13 cellular contexts compared by ENCODE assay signal in genomic region chr15:43881944-43882343, GRCh38. TPM values are rescaled to one million over a fixed set of nuclear protein-coding genes. Genes with fewer than 3 reads are reported as not detected.
DNase-seq lines count a peak whose midpoint lies in the region; ATAC-seq, FAIRE-seq and TF ChIP-seq lines count a peak whose summit lies in the region.
"Had no signal": no experiment of that assay in that cellular context is flagged by ENCODE, and none has a peak within 500 bp of the region (broad histone marks: within the 10 kb centered on the region; RNA-seq: fewer than 3 reads in every experiment).

No MANE protein-coding gene starts in this region.

- H3K79me2 ChIP-seq in SK-N-SH (ENCODE audit: insufficient read depth): no peaks in the 10 kb centered on the region

- no peak for FAIRE-seq in A549 (lab: Jason Lieb, UNC)
- FAIRE-seq: endometrium had no signal

- H2AFZ ChIP-seq in SK-N-SH (ENCODE audit: low read depth): no peak overlapping the region

- H3K9me2 ChIP-seq in SK-N-SH: no peaks in the 10 kb centered on the region

- TF ChIP-seq CTCF in A549 (IDR thresholded peaks at IDR 0.05): peak; percentile 40; the same call in 2 of the 3 replicates
- TF ChIP-seq CTCF in GM12865 (IDR thresholded peaks at IDR 0.05; ENCODE audit: insufficient read depth, low read depth, low read length, missing control alignments): peak; percentile 43
- TF ChIP-seq CTCF in SK-N-SH (IDR thresholded peaks at IDR 0.05): peak; percentile 58

- no peak overlapping the region for H3K4me3 ChIP-seq in A549
- H3K4me3 ChIP-seq in GM12865 (ENCODE audit: low read depth, low read length): no peak overlapping the region
- H3K4me3 ChIP-seq in SK-N-SH (ENCODE audit: low read depth in 2 of 2, low read length in 1 of 2): no peak overlapping the region
- no peak overlapping the region for H3K4me3 ChIP-seq in right cardiac atrium (ENCODE audit: low read length)
- H3K4me3 ChIP-seq: suprapubic skin had no signal

- H3K9ac ChIP-seq in SK-N-SH: no peak overlapping the region

- intact Hi-C loops in right cardiac atrium (cut with DNase I): no loop called here

- no peaks in the 10 kb centered on the region for H3K27me3 ChIP-seq in SK-N-SH (ENCODE audit: insufficient read depth)
- H3K27me3 ChIP-seq in right cardiac atrium (ENCODE audit: control insufficient read depth, insufficient read depth): no peaks in the 10 kb centered on the region
- H3K27me3 ChIP-seq: suprapubic skin had no signal

- TF ChIP-seq POLR2A in A549 (IDR thresholded peaks at IDR 0.05; ENCODE audit: low read length): no peak

- no peaks in the 10 kb centered on the region for H4K20me1 ChIP-seq in SK-N-SH (ENCODE audit: insufficient read depth)

- POLR2A ChIA-PET in A549 (lab: Yijun Ruan, JAX): no interaction called here
- POLR2A ChIA-PET in SK-N-SH (lab: Yijun Ruan, JAX): no interaction called here

- no peak for DNase-seq in A549 (ENCODE audit: low read depth in 1 of 2, low spot score in 1 of 2)
- peak; percentile 16 for DNase-seq in GM12865 (ENCODE audit: low read depth)
- no peak for DNase-seq in SK-N-SH
- DNase-seq in right cardiac atrium: no peak
- DNase-seq in stimulated activated CD4-positive, alpha-beta T cell treated with anti-CD3 and anti-CD28 coated beads, Interleukin-1b, Interleukin-23, amount 100 ng/mL, for 48 hours: no peak
- DNase-seq in T-helper 9 cell: no peak
- DNase-seq in AG20443 (ENCODE audit: low spot score): no peak
- DNase-seq: NCI-H1092 treated with DMSO at 0.1 percent for 48 hours; stimulated activated CD4-positive, alpha-beta T cell treated with anti-CD3 and anti-CD28 coated beads, Interleukin-15, amount 100 ng/mL, for 24 hours; T-cell had no signal

- no peaks in the 10 kb centered on the region for H3K9me3 ChIP-seq in A549
- H3K9me3 ChIP-seq in SK-N-SH: no peaks in the 10 kb centered on the region
- no peaks in the 10 kb centered on the region for H3K9me3 ChIP-seq in right cardiac atrium (ENCODE audit: control insufficient read depth, low read length)
- H3K9me3 ChIP-seq: suprapubic skin had no signal

- H3K4me1 ChIP-seq in A549 (no peaks in the 10 kb centered on the region), SK-N-SH (ENCODE audit: control insufficient read depth in 1 of 2, insufficient read depth in 2 of 2, low read depth in 1 of 2, low read length in 1 of 2) (peaks cover 0 to 3% of the 10 kb centered on the region in 2 experiments; a peak in 1 of 4 replicates), right cardiac atrium (ENCODE audit: control insufficient read depth, insufficient read depth, low read length) (peaks cover 6% of the 10 kb centered on the region)
- H3K4me1 ChIP-seq: suprapubic skin had no signal

- CTCF ChIA-PET in A549 (lab: Yijun Ruan, JAX) (interaction anchor here (0.6 to 2.6 kb wide), 17 partner anchors 8 to 349 kb away, joined by 3 to 11 read pairs (median 4); no protein-coding TSS in a partner anchor), SK-N-SH (lab: Yijun Ruan, JAX) (interaction anchor here (0.8 to 4.5 kb wide), 8 partner anchors 10 to 339 kb away, joined by 3 to 27 read pairs (median 3); partner anchors contain the start of gene MFAP1)

- no peak overlapping the region for H3K4me2 ChIP-seq in A549
- H3K4me2 ChIP-seq in SK-N-SH: no peak overlapping the region

- ATAC-seq in A549: peak in 1 of 2 experiments; percentile 69; a peak in 3 of 6 replicates
- ATAC-seq in right cardiac atrium: no peak
- ATAC-seq in HG02759 (IDR thresholded peaks at IDR 0.05; ENCODE audit: unreplicated experiment): no peak
- ATAC-seq: T-cell had no signal

- no peak overlapping the region for H3K27ac ChIP-seq in A549
- H3K27ac ChIP-seq in SK-N-SH (ENCODE audit: low read depth in 2 of 2, low read length in 1 of 2): no peak overlapping the region
- H3K27ac ChIP-seq in right cardiac atrium (ENCODE audit: low read length): peak overlapping the region; percentile 83
- H3K27ac ChIP-seq: suprapubic skin had no signal

- peaks cover 32 to 67% of the 10 kb centered on the region in 2 experiments for H3K36me3 ChIP-seq in SK-N-SH (replicated peaks in 1 of 2; ENCODE audit: control insufficient read depth in 1 of 2, insufficient read depth in 2 of 2, low read length in 1 of 2)

- 85% methylated on average over 7 of the region's 7 CpGs for WGBS in A549 (ENCODE audit: missing lambda C conversion rate)
- WGBS in SK-N-SH (ENCODE audit: low lambda C conversion rate): 91% methylated on average over 6 of the region's 7 CpGs
- WGBS in right cardiac atrium: 84% methylated on average over 7 of the region's 7 CpGs

- TF ChIP-seq RAD21 in A549 (conservative IDR thresholded peaks at IDR 0.05 in 1 of 2, IDR thresholded peaks at IDR 0.05 in 1 of 2) (0 out of 5 replicates have a peak, but pooled peaks of 1 of the 2 experiments have one; percentile 12), SK-N-SH (IDR thresholded peaks at IDR 0.05; ENCODE audit: low read length) (peak; percentile 26; the same call in 1 of the 2 replicates)

- TF ChIP-seq EP300 in A549 (IDR thresholded peaks at IDR 0.05): no peak
- no peak for TF ChIP-seq EP300 in SK-N-SH (IDR thresholded peaks at IDR 0.05; ENCODE audit: borderline replicate concordance in 1 of 2, low read depth in 1 of 2, low read length in 1 of 2)

- peaks cover 2% of the 10 kb centered on the region for H3F3A ChIP-seq in SK-N-SH (replicated peaks; ENCODE audit: insufficient read depth)

TF ChIP-seq in A549, 52 proteins besides CTCF, POLR2A, EP300 and RAD21:
- TF ChIP-seq ESRRA (IDR thresholded peaks at IDR 0.05; ENCODE audit: borderline replicate concordance, low read length): no peak
- TF ChIP-seq CHD4 (IDR thresholded peaks at IDR 0.05; ENCODE audit: borderline replicate concordance): no peak
- TF ChIP-seq SMC3 (IDR thresholded peaks at IDR 0.05): 0 out of 3 replicates have a peak, but pooled peaks have one; percentile 12

TF ChIP-seq in SK-N-SH, 30 proteins besides CTCF, POLR2A, EP300 and RAD21:
- TF ChIP-seq RXRA (IDR thresholded peaks at IDR 0.05; ENCODE audit: borderline replicate concordance, low read depth) (no peak), MXI1 (IDR thresholded peaks at IDR 0.05; ENCODE audit: low read depth, low read length) (no peak), FOXM1 (IDR thresholded peaks at IDR 0.05; ENCODE audit: low read depth) (no peak), JUND (IDR thresholded peaks at IDR 0.05) (no peak), PBX3 (IDR thresholded peaks at IDR 0.05) (no peak), MEF2A (IDR thresholded peaks at IDR 0.05; ENCODE audit: borderline replicate concordance, low read depth) (no peak), ELF1 (IDR thresholded peaks at IDR 0.05) (no peak), TCF12 (IDR thresholded peaks at IDR 0.05) (no peak), RCOR1 (IDR thresholded peaks at IDR 0.05; ENCODE audit: low read length) (no peak), EZH2phosphoT487 (IDR thresholded peaks at IDR 0.05; ENCODE audit: borderline replicate concordance, low read depth) (no peak)

RNA-seq across cellular contexts. Expression of gene WDR76, which starts 55.1 kb away (rescaled TPM):
- polyA plus RNA-seq in A549 (2011; rRNA removed) (9.3 and 12.1 TPM in 2 replicates), A549 (2017; fragmentation: RNase III; extraction: RNeasy Plus Mini Kit Qiagen cat#74134 plus additional on column Dnase treatment) (15.6 to 18.1 TPM (median 17.5 TPM) in 3 replicates), SK-N-SH (2012; rRNA removed) (1.8 TPM in 2 replicates), right cardiac atrium (0.97 TPM)
- 3.1 and 3.9 TPM in 2 replicates for polyA plus RNA-seq in A549 (2012; cell fraction: cytosol; rRNA removed)
- polyA plus RNA-seq in A549 (2012; cell fraction: nucleus; rRNA removed): 1.9 and 3.4 TPM in 2 replicates
- 7.6 and 8.5 TPM in 2 replicates for polyA minus RNA-seq in A549 (2011; rRNA and poly(A)+ RNA removed)
- polyA plus RNA-seq in SK-N-SH (2012; cell fraction: cytosol; rRNA removed): 2.6 and 2.9 TPM in 2 replicates
- 1.2 and 2.2 TPM in 2 replicates for polyA plus RNA-seq in SK-N-SH (2012; cell fraction: nucleus; rRNA removed)
- total RNA-seq in right cardiac atrium: 1 to 10 TPM; 2.9 to 3.4 (median 3.0) TPM

RNA-seq across cellular contexts. Expression of gene MFAP1, which starts 57.5 kb away (rescaled TPM):
- polyA plus RNA-seq in A549 (2011; rRNA removed) (22.5 and 31.7 TPM in 2 replicates), A549 (2017; fragmentation: RNase III; extraction: RNeasy Plus Mini Kit Qiagen cat#74134 plus additional on column Dnase treatment) (37.4 to 40.3 TPM (median 40.1 TPM) in 3 replicates), SK-N-SH (2012; rRNA removed) (16.5 and 18.4 TPM in 2 replicates), right cardiac atrium (19.7 TPM)
- polyA plus RNA-seq in A549 (2012; cell fraction: cytosol; rRNA removed): 8.0 and 10.5 TPM in 2 replicates
- polyA plus RNA-seq in A549 (2012; cell fraction: nucleus; rRNA removed): 5.2 and 6.8 TPM in 2 replicates
- polyA minus RNA-seq in A549 (2011; rRNA and poly(A)+ RNA removed): 12.5 and 12.7 TPM in 2 replicates
- 22.0 and 28.5 TPM in 2 replicates for polyA plus RNA-seq in SK-N-SH (2012; cell fraction: cytosol; rRNA removed)
- 7.9 and 15.1 TPM in 2 replicates for polyA plus RNA-seq in SK-N-SH (2012; cell fraction: nucleus; rRNA removed)
- total RNA-seq in right cardiac atrium: 10 to 100 TPM; 17.4 to 21.2 (median 19.3) TPM

Comparison
In these comparisons a context has a peak if more than half of its experiments do, and no peak if none do; other contexts are left out.
1. Of the 12 proteins assayed by ChIP-seq in both A549 and SK-N-SH: peak only in A549: SMC3; only in SK-N-SH: none; in both: CTCF; in neither: 9; mixed calls (peak in some experiments, not most) for 1.